In the genomic region with DNA sequence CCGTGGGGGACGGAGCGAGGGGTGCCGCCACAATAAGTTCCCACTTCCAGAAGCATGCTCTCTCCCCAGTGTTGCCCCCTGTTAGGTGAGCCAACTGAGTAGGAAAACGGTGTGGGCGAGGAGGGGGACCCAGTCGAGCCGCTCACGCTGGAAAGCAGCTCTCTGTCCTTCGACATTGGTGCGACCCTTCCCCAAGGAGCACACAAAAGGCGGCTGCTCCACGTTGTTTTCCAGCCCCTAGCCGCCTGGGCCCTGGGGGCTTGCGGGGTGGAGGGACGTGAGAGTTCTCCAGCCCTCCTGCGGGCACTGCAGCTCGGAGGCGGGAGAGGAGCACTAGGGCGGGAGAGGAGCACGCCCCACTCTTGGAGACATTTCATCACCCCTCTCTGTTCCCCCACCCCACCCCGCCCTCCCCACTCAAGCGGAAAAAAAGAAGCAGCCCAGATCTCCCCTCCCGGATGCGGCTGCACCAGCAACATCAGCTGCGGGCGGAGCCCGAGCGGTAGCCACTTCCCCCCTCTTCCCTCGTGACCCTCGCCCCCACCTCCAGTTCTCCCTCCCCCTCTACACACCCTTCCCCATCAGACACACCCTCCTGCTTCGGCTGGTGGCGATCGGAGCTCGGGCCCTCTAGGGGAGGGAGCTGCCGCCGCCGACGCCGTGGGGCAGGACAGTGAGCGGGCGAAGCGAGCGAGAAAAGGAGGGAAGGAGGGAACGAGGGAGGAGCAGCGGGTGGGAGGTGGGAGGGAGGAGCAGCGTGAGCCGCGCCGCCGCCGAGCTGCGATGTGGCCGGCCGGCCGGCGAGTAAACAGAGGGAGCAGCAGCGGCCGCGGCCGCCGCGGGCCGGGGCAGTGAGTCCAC, we compare ENCODE assay signal across 8 cellular contexts. TPM values are rescaled to one million over a fixed set of nuclear protein-coding genes. Genes with fewer than 3 reads are reported as not detected.
DNase-seq lines count a peak whose midpoint lies in the region; ATAC-seq and TF ChIP-seq lines count a peak whose summit lies in the region.

A gene (plus strand): TSS at position 755 of the 861 bp plus-strand sequence. CDS start 157 bp downstream, outside the sequence.

- peaks cover 5 to 33% (median 14%) of the 10 kb centered on the region in 4 donors for H3K4me1 Mint-ChIP-seq in CD4-positive, CD25-positive, alpha-beta regulatory T cell

- TF ChIP-seq CTCF in OCI-LY7 (conservative IDR thresholded peaks at IDR 0.05; ENCODE audit: low read length) (no peak), epithelial cell of proximal tubule (conservative IDR thresholded peaks at IDR 0.05; ENCODE audit: low read depth, low read length) (no peak)

- peaks cover 33% of the 10 kb centered on the region for H3K4me1 ChIP-seq in CD4-positive, CD25-positive, alpha-beta regulatory T cell (ENCODE audit: control insufficient read depth, insufficient read depth, low read length, poor library complexity, severe bottlenecking)
- peaks cover 21% of the 10 kb centered on the region for H3K4me1 ChIP-seq in OCI-LY7 (ENCODE audit: insufficient read depth, low read length, poor library complexity, severe bottlenecking)

- no peaks in the 10 kb centered on the region for H3K9me3 ChIP-seq in CD4-positive, CD25-positive, alpha-beta regulatory T cell (ENCODE audit: control insufficient read depth in 2 of 2, low read length in 2 of 2)
- H3K9me3 ChIP-seq in OCI-LY7 (ENCODE audit: low read length) = no peaks in the 10 kb centered on the region

- peak within 1 kb of the TSS; percentile 86 for H2AFZ ChIP-seq in OCI-LY7 (ENCODE audit: low read length)

- peak within 1 kb of the TSS; percentile 94 for H3K4me2 ChIP-seq in OCI-LY7 (ENCODE audit: low read length)

- H3K27me3 Mint-ChIP-seq in CD4-positive, CD25-positive, alpha-beta regulatory T cell = peaks cover 6% of the 10 kb centered on the region

- CTCF ChIA-PET in OCI-LY7 (lab: Charles Lee; ENCODE audit: unreplicated experiment) = interaction anchor here (0.6 to 0.9 kb wide), 3 partner anchors 15 to 106 kb away, joined by 3 to 4 read pairs (median 3); no protein-coding TSS in a partner anchor

- DNase-seq in CD4-positive, CD25-positive, alpha-beta regulatory T cell = peak; percentile 76 to 94 (median 82)
- DNase-seq in OCI-LY7 (ENCODE audit: low spot score) (peak; percentile 90), activated T-cell treated with anti-CD3 and anti-CD28 coated beads for 1 hour (ENCODE audit: low read depth) (peak; percentile 62), epithelial cell of proximal tubule (ENCODE audit: low read depth) (no peak), mucosa of gallbladder (ENCODE audit: low spot score) (peak; percentile 70)
- peak; percentile 49 to 59 for DNase-seq in stimulated activated CD8-positive, alpha-beta memory T cell treated with anti-CD3 and anti-CD28 coated beads, Interleukin-4, amount 100 ng/mL, for 1 hour (ENCODE audit: low read depth in 2 of 2, low spot score in 1 of 2)

- peak within 1 kb of the TSS; percentile 98 for H3K27ac Mint-ChIP-seq in CD4-positive, CD25-positive, alpha-beta regulatory T cell

- no peaks in the 10 kb centered on the region for H3K27me3 ChIP-seq in CD4-positive, CD25-positive, alpha-beta regulatory T cell (ENCODE audit: control insufficient read depth, insufficient read depth, low read length)

- BruUV-seq in OCI-LY7 (replicated peaks; lab: Mats Ljungman, UMichigan) = no TSS peak

- H3K9me3 Mint-ChIP-seq in CD4-positive, CD25-positive, alpha-beta regulatory T cell = peaks cover 0 to 2% (median 0%) of the 10 kb centered on the region in 7 donors

- intact Hi-C loops in OCI-LY7 (cut with micrococcal nuclease; ENCODE audit: unreplicated experiment) = loop anchor here (2.0 to 5.0 kb wide), 2 partner anchors 107 to 148 kb away; a partner anchor contains a TSS

- H4K20me1 ChIP-seq in OCI-LY7 (ENCODE audit: insufficient read depth, low read length) = no peaks in the 10 kb centered on the region

- peak within 1 kb of the TSS; percentile 92 for H3K4me3 ChIP-seq in CD4-positive, CD25-positive, alpha-beta regulatory T cell (ENCODE audit: low read depth, low read length)
- H3K4me3 ChIP-seq in OCI-LY7 (ENCODE audit: low read depth, low read length, poor library complexity, severe bottlenecking) = peak within 1 kb of the TSS; percentile 91
- H3K4me3 ChIP-seq in epithelial cell of proximal tubule (ENCODE audit: low read depth, low read length) = peak within 1 kb of the TSS; percentile 62

- peaks cover 8% of the 10 kb centered on the region for H3K36me3 ChIP-seq in CD4-positive, CD25-positive, alpha-beta regulatory T cell (ENCODE audit: control insufficient read depth, insufficient read depth, low read length)
- no peaks in the 10 kb centered on the region for H3K36me3 ChIP-seq in OCI-LY7 (ENCODE audit: insufficient read depth, low read length)

- no peaks in the 10 kb centered on the region for H3K36me3 Mint-ChIP-seq in CD4-positive, CD25-positive, alpha-beta regulatory T cell

- POLR2A ChIA-PET in OCI-LY7 (lab: Charles Lee) = interaction anchor here (0.6 to 3.2 kb wide), 10 partner anchors 13 to 163 kb away, joined by 3 to 15 read pairs (median 4); no protein-coding TSS in a partner anchor

- peak; percentile 75 to 80 for ATAC-seq in CD4-positive, CD25-positive, alpha-beta regulatory T cell (ENCODE audit: low read depth in 2 of 2)
- ATAC-seq in GM19395 (IDR thresholded peaks at IDR 0.05; ENCODE audit: unreplicated experiment) = peak; percentile 73
- ATAC-seq in HG03558 (IDR thresholded peaks at IDR 0.05; ENCODE audit: extremely low read depth, unreplicated experiment) = peak; percentile 33

- peak within 1 kb of the TSS; percentile 96 to 100 (median 98) for H3K4me3 Mint-ChIP-seq in CD4-positive, CD25-positive, alpha-beta regulatory T cell

- H3K9me2 ChIP-seq in OCI-LY7 (ENCODE audit: insufficient read depth, low read length) = no peaks in the 10 kb centered on the region

- peak within 1 kb of the TSS; percentile 88 for H3K27ac ChIP-seq in CD4-positive, CD25-positive, alpha-beta regulatory T cell (ENCODE audit: insufficient read depth, low read length, poor library complexity, severe bottlenecking)
- peak within 1 kb of the TSS; percentile 78 for H3K27ac ChIP-seq in OCI-LY7 (ENCODE audit: low read depth, low read length, poor library complexity, severe bottlenecking)

- H3K79me2 ChIP-seq in OCI-LY7 (ENCODE audit: insufficient read depth, low read depth, low read length) = peaks cover 35% of the 10 kb centered on the region

RNA-seq across cellular contexts. Expression of the gene that starts here (rescaled TPM):
- total RNA-seq in CD4-positive, CD25-positive, alpha-beta regulatory T cell = 126 TPM
- polyA plus RNA-seq in CD4-positive, CD25-positive, alpha-beta regulatory T cell = 10 to 100 TPM; 26.5 to 36.4 (median 31.8) TPM
- 24.9 and 27.0 TPM in 2 replicates for total RNA-seq in OCI-LY7 (2014; rRNA removed; shearing (Covaris generic))
- total RNA-seq in OCI-LY7 (2022) = 34.7 and 37.1 TPM in 2 replicates
- total RNA-seq in epithelial cell of proximal tubule = 4.3 TPM in 2 replicates
- total RNA-seq in mucosa of gallbladder = 16.3 TPM
